28 cellular contexts compared by ENCODE assay signal in the genomic region with DNA sequence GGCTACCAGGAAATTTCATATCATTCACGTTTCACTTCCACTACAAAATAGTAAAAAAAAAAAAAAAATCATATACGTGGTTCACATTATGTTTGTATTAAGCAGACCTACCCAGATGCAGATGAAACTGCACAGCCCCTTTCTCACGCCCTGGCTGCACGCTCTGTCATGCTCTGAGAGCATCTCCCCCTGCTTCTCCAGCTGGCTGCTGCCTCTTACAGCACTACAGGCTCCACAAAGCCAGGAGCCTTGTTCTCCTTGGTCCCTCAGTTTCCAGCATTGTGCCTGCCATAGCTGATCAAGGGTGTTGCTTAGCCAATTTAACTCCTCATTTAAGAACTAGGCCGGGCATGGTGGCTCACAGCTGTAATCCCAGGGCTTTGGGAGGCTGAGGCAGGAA. TPM values are rescaled to one million over a fixed set of nuclear protein-coding genes. Genes with fewer than 3 reads are reported as not detected.
"Had no signal": no experiment of that assay in that cellular context is flagged by ENCODE, and none has a peak within 500 bp of the region (broad histone marks: within the 10 kb centered on the region; RNA-seq: fewer than 3 reads in every experiment).

No MANE protein-coding gene starts in this region.

- ATAC-seq: naive thymus-derived CD8-positive, alpha-beta T cell; natural killer cell treated with Interleukin-12 subunit alpha and Interleukin-12 subunit beta and Interleukin-15 and Interleukin-18, amount 100 ng/mL, for 72 hours; psoas muscle; right cardiac atrium; right lobe of liver; stimulated activated effector memory CD8-positive, alpha-beta T cell treated with anti-CD3 and anti-CD28 coated beads, Interleukin-12 subunit alpha, Interleukin-12 subunit beta, amount 100 ng/mL, for 72 hours; stimulated activated naive B cell treated with anti-CD40 and anti-IgM and Interleukin-4, amounts not matched to agents 10 μg/mL and 1 μg/mL and 100 μg/mL, for 72 hours; upper lobe of right lung had no signal

- H3K36me3 ChIP-seq: ovary, right lobe of liver, sigmoid colon, stomach, thoracic aorta, thyroid gland, tibial nerve, upper lobe of right lung, uterus had no signal

- H3K4me3 Mint-ChIP-seq: natural killer cell treated with Interleukin-12 subunit alpha and Interleukin-12 subunit beta and Interleukin-15 and Interleukin-18, amount 100 ng/mL, for 72 hours; nephron progenitor cell; neural crest cell; stimulated activated effector memory CD8-positive, alpha-beta T cell treated with anti-CD3 and anti-CD28 coated beads, Interleukin-12 subunit alpha, Interleukin-12 subunit beta, amount 100 ng/mL, for 72 hours; stimulated activated naive B cell treated with anti-CD40 and anti-IgM and Interleukin-4, amounts not matched to agents 10 μg/mL and 1 μg/mL and 100 μg/mL, for 72 hours; stimulated activated naive CD8-positive, alpha-beta T cell treated with anti-CD3 and anti-CD28 coated beads, Interleukin-15, Interleukin-2, amounts not matched to agents 100 ng/mL and 50 ng/mL, for 24 hours had no signal

- H3K4me3 ChIP-seq: ovary, psoas muscle, right lobe of liver, sigmoid colon, stomach, thoracic aorta, thyroid gland, tibial nerve, upper lobe of right lung, uterus had no signal

- FAIRE-seq: small intestine had no signal

- H3K79me2 ChIP-seq: parathyroid adenoma had no signal

- DNase-seq: naive thymus-derived CD8-positive, alpha-beta T cell; nephron progenitor cell; occipital lobe; ovary; psoas muscle; right cardiac atrium; right lobe of liver; sigmoid colon; small intestine; stimulated activated CD4-positive, alpha-beta T cell treated with anti-CD3 and anti-CD28 coated beads, Interleukin-15, amount 100 ng/mL, for 24 hours; stimulated activated CD4-positive, alpha-beta T cell treated with anti-CD3 and anti-CD28 coated beads, Interleukin-2, amount 100 ng/mL, for 24 hours; stimulated activated CD4-positive, alpha-beta T cell treated with anti-CD3 and anti-CD28 coated beads, Interleukin-2, amount 100 ng/mL, for 48 hours; stimulated activated CD4-positive, alpha-beta T cell treated with anti-CD3 and anti-CD28 coated beads, Interleukin-4, amount 100 ng/mL, for 24 hours; stimulated activated naive B cell treated with anti-CD40 and anti-IgM and Interleukin-4, amounts not matched to agents 10 μg/mL and 1 μg/mL and 100 μg/mL, for 72 hours; stimulated activated naive CD4-positive, alpha-beta T cell treated with Interleukin-2 at 50 U/mL for 16 hours; stomach; thyroid gland; trophoblast cell; upper lobe of right lung; uterus had no signal

- H3K36me3 Mint-ChIP-seq: natural killer cell treated with Interleukin-12 subunit alpha and Interleukin-12 subunit beta and Interleukin-15 and Interleukin-18, amount 100 ng/mL, for 72 hours; stimulated activated effector memory CD8-positive, alpha-beta T cell treated with anti-CD3 and anti-CD28 coated beads, Interleukin-12 subunit alpha, Interleukin-12 subunit beta, amount 100 ng/mL, for 72 hours; stimulated activated naive B cell treated with anti-CD40 and anti-IgM and Interleukin-4, amounts not matched to agents 10 μg/mL and 1 μg/mL and 100 μg/mL, for 72 hours had no signal

- H2AFZ ChIP-seq: parathyroid adenoma had no signal

- H3K4me1 Mint-ChIP-seq: neural crest cell had no signal

- H3K27me3 ChIP-seq: ovary, right lobe of liver, stomach, thyroid gland, tibial nerve, uterus had no signal

- H3K9ac ChIP-seq: parathyroid adenoma had no signal

- H3K4me1 ChIP-seq: parathyroid adenoma, right lobe of liver, stomach, thyroid gland, upper lobe of right lung, uterus had no signal

- H3K27ac ChIP-seq: ovary, parathyroid adenoma, psoas muscle, right lobe of liver, sigmoid colon, stomach, thoracic aorta, thyroid gland, tibial nerve, upper lobe of right lung, uterus had no signal

- H3K27ac Mint-ChIP-seq: naive thymus-derived CD8-positive, alpha-beta T cell; natural killer cell treated with Interleukin-12 subunit alpha and Interleukin-12 subunit beta and Interleukin-15 and Interleukin-18, amount 100 ng/mL, for 72 hours; nephron progenitor cell; progenitor cell of endocrine pancreas; stimulated activated effector memory CD8-positive, alpha-beta T cell treated with anti-CD3 and anti-CD28 coated beads, Interleukin-12 subunit alpha, Interleukin-12 subunit beta, amount 100 ng/mL, for 72 hours; stimulated activated naive B cell treated with anti-CD40 and anti-IgM and Interleukin-4, amounts not matched to agents 10 μg/mL and 1 μg/mL and 100 μg/mL, for 72 hours; stimulated activated naive CD8-positive, alpha-beta T cell treated with anti-CD3 and anti-CD28 coated beads, Interleukin-15, Interleukin-2, amounts not matched to agents 100 ng/mL and 50 ng/mL, for 24 hours had no signal

- H3K9me3 Mint-ChIP-seq: naive thymus-derived CD8-positive, alpha-beta T cell; natural killer cell treated with Interleukin-12 subunit alpha and Interleukin-12 subunit beta and Interleukin-15 and Interleukin-18, amount 100 ng/mL, for 72 hours; nephron progenitor cell; stimulated activated effector memory CD8-positive, alpha-beta T cell treated with anti-CD3 and anti-CD28 coated beads, Interleukin-12 subunit alpha, Interleukin-12 subunit beta, amount 100 ng/mL, for 72 hours; stimulated activated naive B cell treated with anti-CD40 and anti-IgM and Interleukin-4, amounts not matched to agents 10 μg/mL and 1 μg/mL and 100 μg/mL, for 72 hours; stimulated activated naive CD8-positive, alpha-beta T cell treated with anti-CD3 and anti-CD28 coated beads, Interleukin-15, Interleukin-2, amounts not matched to agents 100 ng/mL and 50 ng/mL, for 24 hours had no signal

- H3K9me3 ChIP-seq: ovary, psoas muscle, right lobe of liver, sigmoid colon, stomach, thoracic aorta, thyroid gland, tibial nerve, upper lobe of right lung, uterus had no signal

RNA-seq across cellular contexts. Expression of a gene that starts 6.9 kb away (rescaled TPM):
- total RNA-seq: natural killer cell treated with Interleukin-12 subunit alpha and Interleukin-12 subunit beta and Interleukin-15 and Interleukin-18, amount 100 ng/mL, for 72 hours; neural crest cell had no signal
- polyA plus RNA-seq: naive thymus-derived CD8-positive, alpha-beta T cell had no signal
